In genomic region chr6:130980310-130981032, GRCh38 we compare ENCODE assay signal across 21 cellular contexts.
DNase-seq lines count a peak whose midpoint lies in the region; ATAC-seq and TF ChIP-seq lines count a peak whose summit lies in the region.
"Had no signal": no experiment of that assay in that cellular context is flagged by ENCODE, and none has a peak within 500 bp of the region (broad histone marks: within the 10 kb centered on the region; RNA-seq: fewer than 3 reads in every experiment).

No MANE protein-coding gene starts in this region.

- peaks cover 14 to 25% (median 20%) of the 10 kb centered on the region in 10 experiments; a peak in 19 of 20 replicates for H3K4me1 ChIP-seq in BLaER1 treated with 17β-estradiol and CSF1 and Interleukin-3, amounts not matched to agents 10 nM and 100 nM
- H3K4me1 ChIP-seq in OCI-LY1 (ENCODE audit: insufficient read depth, low read length, severe bottlenecking): no peaks in the 10 kb centered on the region

- H3K27me3 ChIP-seq in BLaER1 treated with 17β-estradiol and CSF1 and Interleukin-3, amounts not matched to agents 10 nM and 100 nM: no peaks in the 10 kb centered on the region
- H3K27me3 ChIP-seq in OCI-LY1 (ENCODE audit: insufficient read depth, low read length): no peaks in the 10 kb centered on the region
- H3K27me3 ChIP-seq: upper lobe of left lung had no signal

- no peak for ATAC-seq in GM18519 (IDR thresholded peaks at IDR 0.05; ENCODE audit: low FRiP score, unreplicated experiment)
- ATAC-seq in stimulated activated naive B cell treated with anti-CD40 and anti-IgM and Interleukin-4, amounts not matched to agents 10 μg/mL and 1 μg/mL and 100 μg/mL, for 72 hours (replicated peaks): no peak
- ATAC-seq: activated CD8-positive, alpha-beta memory T cell treated with anti-CD3 and anti-CD28 coated beads, Interleukin-2, amount 10 ng/mL, durations not matched to agents 7 days and 5 days; T-helper 17 cell had no signal

- peak overlapping the region in 6 of 11 experiments; percentile 30 to 67 (median 54); a peak in 11 of 22 replicates for H3K27ac ChIP-seq in BLaER1 treated with 17β-estradiol and CSF1 and Interleukin-3, amounts not matched to agents 10 nM and 100 nM
- H3K27ac ChIP-seq in OCI-LY1 (ENCODE audit: low read depth, low read length, poor library complexity, severe bottlenecking): peak overlapping the region; percentile 35

- no peaks in the 10 kb centered on the region for H3K36me3 Mint-ChIP-seq in dendritic cell treated with granulocyte-macrophage colony-stimulating factor and Interleukin-4, amounts not matched to agents 40 ng/mL and 50 ng/mL, for 4 days (ENCODE audit: low read depth)
- peaks cover 10% of the 10 kb centered on the region for H3K36me3 Mint-ChIP-seq in nephron (ENCODE audit: low read depth)
- H3K36me3 Mint-ChIP-seq in stimulated activated naive B cell treated with anti-CD40 and anti-IgM and Interleukin-4, amounts not matched to agents 10 μg/mL and 1 μg/mL and 100 μg/mL, for 72 hours: peaks cover 9 to 19% of the 10 kb centered on the region in 2 donors

- TF ChIP-seq CTCF in OCI-LY1 (IDR thresholded peaks at IDR 0.05; ENCODE audit: low read length): no peak
- TF ChIP-seq CTCF in nephron (IDR thresholded peaks at IDR 0.05; ENCODE audit: unreplicated experiment in 3 of 3): no peak

- H3K27me3 Mint-ChIP-seq in dendritic cell treated with granulocyte-macrophage colony-stimulating factor and Interleukin-4, amounts not matched to agents 40 ng/mL and 50 ng/mL, for 4 days: no peaks in the 10 kb centered on the region
- H3K27me3 Mint-ChIP-seq in nephron (ENCODE audit: low read depth): no peaks in the 10 kb centered on the region
- H3K27me3 Mint-ChIP-seq in stimulated activated naive B cell treated with anti-CD40 and anti-IgM and Interleukin-4, amounts not matched to agents 10 μg/mL and 1 μg/mL and 100 μg/mL, for 72 hours: no peaks in the 10 kb centered on the region
- H3K27me3 Mint-ChIP-seq: activated CD8-positive, alpha-beta memory T cell treated with anti-CD3 and anti-CD28 coated beads, Interleukin-2, amount 10 ng/mL, durations not matched to agents 7 days and 5 days; T-helper 17 cell had no signal

- no peak overlapping the region for H2AFZ ChIP-seq in OCI-LY1 (ENCODE audit: low read length)

- H3K4me2 ChIP-seq in BLaER1 treated with 17β-estradiol and CSF1 and Interleukin-3, amounts not matched to agents 10 nM and 100 nM: peak overlapping the region in 10 of 11 experiments; percentile 4 to 58 (median 20); a peak in 15 of 22 replicates
- H3K4me2 ChIP-seq in OCI-LY1 (ENCODE audit: low read length): no peak overlapping the region

- intact Hi-C loops in dendritic cell treated with granulocyte-macrophage colony-stimulating factor and Interleukin-4, amounts not matched to agents 40 ng/mL and 50 ng/mL, for 4 days (cut with micrococcal nuclease): no loop called here

- H3K4me1 Mint-ChIP-seq in dendritic cell treated with granulocyte-macrophage colony-stimulating factor and Interleukin-4, amounts not matched to agents 40 ng/mL and 50 ng/mL, for 4 days (ENCODE audit: low read depth): peaks cover 18% of the 10 kb centered on the region
- H3K4me1 Mint-ChIP-seq in nephron: peaks cover 79% of the 10 kb centered on the region
- H3K4me1 Mint-ChIP-seq in stimulated activated naive B cell treated with anti-CD40 and anti-IgM and Interleukin-4, amounts not matched to agents 10 μg/mL and 1 μg/mL and 100 μg/mL, for 72 hours: peaks cover 23 to 65% of the 10 kb centered on the region in 2 donors
- H3K4me1 Mint-ChIP-seq: activated CD8-positive, alpha-beta memory T cell treated with anti-CD3 and anti-CD28 coated beads, Interleukin-2, amount 10 ng/mL, durations not matched to agents 7 days and 5 days had no signal

- no peaks in the 10 kb centered on the region for H3K79me2 ChIP-seq in OCI-LY1 (ENCODE audit: insufficient read depth, low read length)

- peaks cover 0 to 8% (median 0%) of the 10 kb centered on the region in 11 experiments; a peak in 1 of 22 replicates for H4K20me1 ChIP-seq in BLaER1 treated with 17β-estradiol and CSF1 and Interleukin-3, amounts not matched to agents 10 nM and 100 nM
- no peaks in the 10 kb centered on the region for H4K20me1 ChIP-seq in OCI-LY1 (ENCODE audit: insufficient read depth, low read length)

- H3K27ac Mint-ChIP-seq in dendritic cell treated with granulocyte-macrophage colony-stimulating factor and Interleukin-4, amounts not matched to agents 40 ng/mL and 50 ng/mL, for 4 days: peak overlapping the region; percentile 51
- peak overlapping the region; percentile 83 to 87 (median 84) for H3K27ac Mint-ChIP-seq in nephron
- no peak overlapping the region for H3K27ac Mint-ChIP-seq in stimulated activated naive B cell treated with anti-CD40 and anti-IgM and Interleukin-4, amounts not matched to agents 10 μg/mL and 1 μg/mL and 100 μg/mL, for 72 hours
- H3K27ac Mint-ChIP-seq: activated CD8-positive, alpha-beta memory T cell treated with anti-CD3 and anti-CD28 coated beads, Interleukin-2, amount 10 ng/mL, durations not matched to agents 7 days and 5 days; T-helper 17 cell had no signal

- H3K9me3 Mint-ChIP-seq in dendritic cell treated with granulocyte-macrophage colony-stimulating factor and Interleukin-4, amounts not matched to agents 40 ng/mL and 50 ng/mL, for 4 days: peaks cover 22% of the 10 kb centered on the region
- peaks cover 2% of the 10 kb centered on the region for H3K9me3 Mint-ChIP-seq in nephron
- peaks cover 8 to 11% of the 10 kb centered on the region in 2 donors for H3K9me3 Mint-ChIP-seq in stimulated activated naive B cell treated with anti-CD40 and anti-IgM and Interleukin-4, amounts not matched to agents 10 μg/mL and 1 μg/mL and 100 μg/mL, for 72 hours

- H3F3A ChIP-seq in OCI-LY1 (ENCODE audit: insufficient read depth, low read length): no peaks in the 10 kb centered on the region

- no peak overlapping the region for H3K4me3 Mint-ChIP-seq in dendritic cell treated with granulocyte-macrophage colony-stimulating factor and Interleukin-4, amounts not matched to agents 40 ng/mL and 50 ng/mL, for 4 days
- no peak overlapping the region for H3K4me3 Mint-ChIP-seq in nephron
- no peak overlapping the region for H3K4me3 Mint-ChIP-seq in stimulated activated naive B cell treated with anti-CD40 and anti-IgM and Interleukin-4, amounts not matched to agents 10 μg/mL and 1 μg/mL and 100 μg/mL, for 72 hours
- H3K4me3 Mint-ChIP-seq: activated CD8-positive, alpha-beta memory T cell treated with anti-CD3 and anti-CD28 coated beads, Interleukin-2, amount 10 ng/mL, durations not matched to agents 7 days and 5 days; T-helper 17 cell had no signal

- peaks cover 0 to 21% (median 14%) of the 10 kb centered on the region in 11 experiments; a peak in 19 of 22 replicates for H3K36me3 ChIP-seq in BLaER1 treated with 17β-estradiol and CSF1 and Interleukin-3, amounts not matched to agents 10 nM and 100 nM
- no peaks in the 10 kb centered on the region for H3K36me3 ChIP-seq in OCI-LY1 (ENCODE audit: insufficient read depth, low read length)
- H3K36me3 ChIP-seq: upper lobe of left lung had no signal

- H3K4me3 ChIP-seq in BLaER1 treated with 17β-estradiol and CSF1 and Interleukin-3, amounts not matched to agents 10 nM and 100 nM: no peak overlapping the region
- H3K4me3 ChIP-seq in OCI-LY1 (ENCODE audit: low read depth, low read length, poor library complexity, severe bottlenecking): no peak overlapping the region
- H3K4me3 ChIP-seq: upper lobe of left lung had no signal

- H3K9me2 ChIP-seq in OCI-LY1 (ENCODE audit: low read depth, low read length): no peaks in the 10 kb centered on the region

- H3K9ac ChIP-seq in BLaER1 treated with 17β-estradiol and CSF1 and Interleukin-3, amounts not matched to agents 10 nM and 100 nM: peak overlapping the region in 1 of 11 experiments; percentile 32; a peak in 1 of 22 replicates
- H3K9ac ChIP-seq in OCI-LY1 (ENCODE audit: low read length): no peak overlapping the region

- DNase-seq in cerebellar cortex (ENCODE audit: low spot score) (no peak), HK-2 (ENCODE audit: unreplicated experiment) (no peak)
- DNase-seq in stimulated activated naive B cell treated with anti-CD40 and anti-IgM and Interleukin-4, amounts not matched to agents 10 μg/mL and 1 μg/mL and 100 μg/mL, for 72 hours: no peak
- DNase-seq: activated CD4-positive, alpha-beta T cell treated with anti-CD3 and anti-CD28 coated beads for 1 hour; activated CD8-positive, alpha-beta memory T cell treated with anti-CD3 and anti-CD28 coated beads, Interleukin-2, amount 10 ng/mL, durations not matched to agents 7 days and 5 days; activated effector memory CD4-positive, alpha-beta T cell treated with anti-CD3 and anti-CD28 coated beads, Interleukin-2, amount 50 U/mL, for 16 hours; aorta; KG1; midbrain; NCI-H1048; NCI-H2081; right cardiac atrium; SHP77; stimulated activated naive CD4-positive, alpha-beta T cell treated with Interleukin-2 at 50 U/mL for 16 hours; T-helper 17 cell; upper lobe of left lung had no signal

- H3K9me3 ChIP-seq in BLaER1 treated with 17β-estradiol and CSF1 and Interleukin-3, amounts not matched to agents 10 nM and 100 nM (replicated peaks in 1 of 11): peaks cover 9 to 51% (median 27%) of the 10 kb centered on the region in 11 experiments
- no peaks in the 10 kb centered on the region for H3K9me3 ChIP-seq in OCI-LY1 (ENCODE audit: low read length)
